ENCODE assay signal across 24 cellular contexts in genomic region chr7:126443951-126444350, GRCh38.
"Had no signal": no experiment of that assay in that cellular context is flagged by ENCODE, and none has a peak within 500 bp of the region (broad histone marks: within the 10 kb centered on the region; RNA-seq: fewer than 3 reads in every experiment).

No MANE protein-coding gene starts in this region.

- H3K4me1 ChIP-seq: colonic mucosa, esophagus squamous epithelium, gastroesophageal sphincter, left lung, spleen had no signal

- H3K9me3 Mint-ChIP-seq: mesothelial cell of epicardium, type B pancreatic cell had no signal

- H3K4me3 Mint-ChIP-seq: activated naive CD8-positive, alpha-beta T cell treated with anti-CD3 and anti-CD28 coated beads for 36 hours; mesothelial cell of epicardium; natural killer cell; type B pancreatic cell had no signal

- H3K4me1 Mint-ChIP-seq: activated naive CD8-positive, alpha-beta T cell treated with anti-CD3 and anti-CD28 coated beads for 36 hours; natural killer cell had no signal

- FAIRE-seq: astrocyte, keratinocyte, TTC549 had no signal

- DNase-seq: activated CD4-positive, alpha-beta T cell treated with anti-CD3 and anti-CD28 coated beads for 1 hour; activated CD4-positive, alpha-beta T cell treated with anti-CD3 and anti-CD28 coated beads, Interleukin-2, amount 50 U/mL, for 1 hour; activated naive CD4-positive, alpha-beta T cell; activated naive CD8-positive, alpha-beta T cell treated with anti-CD3 and anti-CD28 coated beads for 36 hours; activated T-cell treated with anti-CD3 and anti-CD28 coated beads, Interleukin-2, amount 50 U/mL, for 1 hour; colonic mucosa; dorsolateral prefrontal cortex; esophagus squamous epithelium; head of caudate nucleus; left lung; natural killer cell; spleen; stimulated activated CD4-positive, alpha-beta T cell treated with anti-CD3 and anti-CD28 coated beads, Interleukin-4, amount 100 ng/mL, for 1 hour; stimulated activated naive CD4-positive, alpha-beta T cell; T-helper 1 cell had no signal

- H3K9me3 ChIP-seq: colonic mucosa, esophagus squamous epithelium, gastroesophageal sphincter, left lung, spleen, thoracic aorta had no signal

- ATAC-seq: gastroesophageal sphincter, left lung, natural killer cell had no signal

- H3K27me3 ChIP-seq: colonic mucosa, dorsolateral prefrontal cortex, esophagus squamous epithelium, gastroesophageal sphincter, left lung, spleen had no signal

- H3K27ac ChIP-seq: colonic mucosa, dorsolateral prefrontal cortex, esophagus squamous epithelium, gastroesophageal sphincter, left lung, spleen, thoracic aorta had no signal

- H3K27me3 Mint-ChIP-seq: activated naive CD8-positive, alpha-beta T cell treated with anti-CD3 and anti-CD28 coated beads for 36 hours; progenitor cell of endocrine pancreas; type B pancreatic cell had no signal

- H3K36me3 ChIP-seq: colonic mucosa, esophagus squamous epithelium, gastroesophageal sphincter, left lung, spleen, thoracic aorta had no signal

- H3K36me3 Mint-ChIP-seq: activated naive CD8-positive, alpha-beta T cell treated with anti-CD3 and anti-CD28 coated beads for 36 hours; mesothelial cell of epicardium; natural killer cell; type B pancreatic cell had no signal

- H3K27ac Mint-ChIP-seq: activated naive CD8-positive, alpha-beta T cell treated with anti-CD3 and anti-CD28 coated beads for 36 hours; mesothelial cell of epicardium; natural killer cell; progenitor cell of endocrine pancreas; type B pancreatic cell had no signal

- H3K4me3 ChIP-seq: colonic mucosa, dorsolateral prefrontal cortex, esophagus squamous epithelium, gastroesophageal sphincter, left lung, lung, spleen, thoracic aorta had no signal
